Comparison of ENCODE assay signal across 18 cellular contexts in the genomic region with DNA sequence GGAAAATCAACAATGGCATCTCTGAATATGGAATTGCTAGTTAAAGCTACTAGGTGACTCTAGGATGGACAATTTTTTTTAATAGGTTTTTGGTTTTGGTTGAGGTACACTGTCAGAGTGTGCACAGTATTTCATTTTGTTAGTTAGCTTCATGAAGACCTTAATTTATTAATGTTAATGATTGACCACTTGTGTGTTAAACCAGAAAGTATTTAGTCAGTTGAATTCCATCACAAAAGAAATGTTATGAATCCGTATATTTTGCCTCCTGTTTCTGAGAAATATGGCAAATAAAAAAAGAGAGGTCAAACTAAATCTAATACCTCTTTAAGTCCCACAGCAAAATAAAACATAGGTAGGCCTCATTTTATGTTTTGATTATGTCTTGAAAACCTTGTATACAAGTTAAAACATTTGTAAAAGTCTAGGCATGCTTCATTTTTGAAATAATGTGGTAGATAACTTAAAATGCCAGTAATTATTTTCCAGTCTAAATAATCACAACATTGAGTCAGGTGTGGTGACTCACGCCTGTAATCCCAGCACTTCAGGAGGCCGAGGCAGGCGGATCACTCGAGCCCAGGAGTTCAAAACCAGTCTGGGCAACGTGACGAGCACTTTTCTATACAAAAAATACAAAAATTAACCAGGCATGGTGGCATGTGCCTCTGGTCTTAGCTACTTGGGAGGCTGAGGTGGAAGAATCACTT. TPM values are rescaled to one million over a fixed set of nuclear protein-coding genes. Genes with fewer than 3 reads are reported as not detected.
DNase-seq lines count a peak whose midpoint lies in the region; ATAC-seq and TF ChIP-seq lines count a peak whose summit lies in the region.
"Had no signal": no experiment of that assay in that cellular context is flagged by ENCODE, and none has a peak within 500 bp of the region (broad histone marks: within the 10 kb centered on the region; RNA-seq: fewer than 3 reads in every experiment).

No MANE protein-coding gene starts in this region.

- H3K9me3 ChIP-seq in sigmoid colon (no peaks in the 10 kb centered on the region), Caco-2 (no peaks in the 10 kb centered on the region), neuronal stem cell (replicated peaks in 1 of 2; ENCODE audit: control insufficient read depth in 2 of 2, insufficient read depth in 1 of 2, low read depth in 1 of 2, low read length in 2 of 2) (no peaks in the 10 kb centered on the region), Karpas-422 (ENCODE audit: low read length) (no peaks in the 10 kb centered on the region)
- H3K9me3 ChIP-seq: BE2C, thyroid gland had no signal

- no peak overlapping the region for H2BK120ac ChIP-seq in neuronal stem cell (ENCODE audit: low read depth, low read length)

- H3K18ac ChIP-seq in neuronal stem cell (ENCODE audit: low read length), result no peak overlapping the region

- H3K4me2 ChIP-seq in neuronal stem cell (ENCODE audit: insufficient read depth, low read length, poor library complexity, severe bottlenecking), result no peak overlapping the region
- H3K4me2 ChIP-seq in Karpas-422 (ENCODE audit: low read depth, low read length, poor library complexity, severe bottlenecking), result no peak overlapping the region

- no peak overlapping the region for H4K91ac ChIP-seq in neuronal stem cell (ENCODE audit: low read depth, low read length, poor library complexity)

- CTCF ChIA-PET in Caco-2 (lab: Charles Lee), result no interaction called here

- H3K14ac ChIP-seq in neuronal stem cell (ENCODE audit: low read length), result no peak overlapping the region

- no peak for ATAC-seq in GM21619 (IDR thresholded peaks at IDR 0.05; ENCODE audit: unreplicated experiment)
- ATAC-seq: T-cell had no signal

- WGBS in sigmoid colon, 2 donors, result 86 to 87% methylated on average over 7 of the region's 7 CpGs
- WGBS in neuronal stem cell (ENCODE audit: extremely low coverage in 2 of 2, insufficient read length in 2 of 2, insufficient replicate concordance in 1 of 2), 2 donors, result no CpG with 5 or more reads among the region's 7 CpGs

- H2BK12ac ChIP-seq in neuronal stem cell (ENCODE audit: low read length), result no peak overlapping the region

- TF ChIP-seq EP300 in sigmoid colon (IDR thresholded peaks at IDR 0.05), result no peak

- no TSS peak for BruUV-seq in Caco-2 (replicated peaks; lab: Mats Ljungman, UMichigan)

- H2BK15ac ChIP-seq in neuronal stem cell (ENCODE audit: low read length), result no peak overlapping the region

- H3K9me2 ChIP-seq in Karpas-422 (replicated peaks; ENCODE audit: insufficient read depth, low read length), result no peaks in the 10 kb centered on the region

- H3K36me3 ChIP-seq in sigmoid colon, result no peaks in the 10 kb centered on the region
- no peaks in the 10 kb centered on the region for H3K36me3 ChIP-seq in Caco-2 (ENCODE audit: control insufficient read depth, insufficient read depth, low read length)
- no peaks in the 10 kb centered on the region for H3K36me3 ChIP-seq in neuronal stem cell (replicated peaks in 1 of 2; ENCODE audit: control insufficient read depth in 2 of 2, insufficient read depth in 2 of 2, low read length in 2 of 2)
- H3K36me3 ChIP-seq in Karpas-422 (ENCODE audit: insufficient read depth, low read length), result no peaks in the 10 kb centered on the region
- H3K36me3 ChIP-seq: BE2C, thyroid gland had no signal

- no peak overlapping the region for H2AK5ac ChIP-seq in neuronal stem cell (ENCODE audit: low read depth, low read length)

- DNase-seq in Daoy (ENCODE audit: low read depth), result peak; percentile 84
- DNase-seq in RKO (ENCODE audit: low spot score), result peak; percentile 11
- peak; percentile 73 for DNase-seq in fibroblast of villous mesenchyme (ENCODE audit: low read depth)
- no peak for DNase-seq in sigmoid colon
- no peak for DNase-seq in Caco-2
- no peak for DNase-seq in neuronal stem cell (ENCODE audit: low spot score)
- no peak for DNase-seq in Karpas-422
- DNase-seq: activated CD4-positive, CD25-positive, alpha-beta regulatory T cell treated with anti-CD3 and anti-CD28 coated beads, Interleukin-2, amount 50 U/mL, for 72 hours; BE2C; DMS79 treated with DMSO at 0.1 percent for 48 hours; erythroblast; hypothalamus; NCI-H1105 treated with DMSO at 0.1 percent for 48 hours; NCI-H510A; T-cell; thyroid gland had no signal

- H3K23ac ChIP-seq in neuronal stem cell (ENCODE audit: low read depth, low read length, poor library complexity), result no peak overlapping the region

- H3K27ac ChIP-seq in sigmoid colon (peak overlapping the region; percentile 76 to 83 (median 80)), neuronal stem cell (replicated peaks; ENCODE audit: low read length) (no peak overlapping the region), Karpas-422 (ENCODE audit: low read length) (no peak overlapping the region)

- H4K8ac ChIP-seq in neuronal stem cell (ENCODE audit: low read depth, low read length), result no peak overlapping the region

- no peaks in the 10 kb centered on the region for H3K27me3 Mint-ChIP-seq in Caco-2 (ENCODE audit: insufficient read depth, unreplicated experiment)
- H3K27me3 Mint-ChIP-seq: activated naive CD4-positive, alpha-beta T cell treated with anti-CD3 and anti-CD28 coated beads, Interleukin-2, amount 50 U/mL, for 24 hours had no signal

- H3K4me3 Mint-ChIP-seq in Caco-2 (ENCODE audit: unreplicated experiment), result no peak overlapping the region
- H3K4me3 Mint-ChIP-seq: activated naive CD4-positive, alpha-beta T cell treated with anti-CD3 and anti-CD28 coated beads, Interleukin-2, amount 50 U/mL, for 24 hours; T-cell had no signal

- intact Hi-C loops in sigmoid colon (cut with DNase I), result loop anchor here (5.0 kb wide), 1 partner anchor 36 kb away; no protein-coding TSS in a partner anchor
- intact Hi-C loops in Caco-2 (cut with micrococcal nuclease; ENCODE audit: unreplicated experiment), result no loop called here

- H3K4me3 ChIP-seq in fibroblast of villous mesenchyme (ENCODE audit: low read depth, low read length) (no peak overlapping the region), sigmoid colon (no peak overlapping the region), Caco-2 (ENCODE audit: low read depth, low read length) (no peak overlapping the region), neuronal stem cell (ENCODE audit: low read length in 2 of 2) (no peak overlapping the region), Karpas-422 (ENCODE audit: low read length) (no peak overlapping the region)
- H3K4me3 ChIP-seq: thyroid gland had no signal

- H2BK5ac ChIP-seq in neuronal stem cell (ENCODE audit: low read length), result no peak overlapping the region

- H3K79me2 ChIP-seq in Karpas-422 (ENCODE audit: low read length), result no peaks in the 10 kb centered on the region

- H2AFZ ChIP-seq in neuronal stem cell (ENCODE audit: low read length) (no peak overlapping the region), Karpas-422 (ENCODE audit: low read length) (no peak overlapping the region)

- POLR2A ChIA-PET in Caco-2 (lab: Charles Lee), result no interaction called here

- H3K9ac ChIP-seq in neuronal stem cell (ENCODE audit: low read depth, low read length, poor library complexity) (no peak overlapping the region), Karpas-422 (ENCODE audit: low read length) (no peak overlapping the region)

- TF ChIP-seq POLR2A in sigmoid colon (IDR thresholded peaks at IDR 0.05), result no peak

- H3K27me3 ChIP-seq in sigmoid colon (no peaks in the 10 kb centered on the region), Caco-2 (replicated peaks; ENCODE audit: control insufficient read depth, insufficient read depth, low read length) (no peaks in the 10 kb centered on the region), neuronal stem cell (ENCODE audit: control insufficient read depth in 3 of 3, insufficient read depth in 3 of 3, low read depth in 1 of 3, low read length in 3 of 3) (no peaks in the 10 kb centered on the region), Karpas-422 (ENCODE audit: low read length) (no peaks in the 10 kb centered on the region)
- H3K27me3 ChIP-seq: BE2C, thyroid gland had no signal

- peaks cover 0 to 73% (median 60%) of the 10 kb centered on the region in 4 donors for H3K4me1 ChIP-seq in sigmoid colon
- no peaks in the 10 kb centered on the region for H3K4me1 ChIP-seq in Caco-2
- peaks cover 3 to 4% of the 10 kb centered on the region in 2 donors for H3K4me1 ChIP-seq in neuronal stem cell (ENCODE audit: control insufficient read depth in 2 of 2, insufficient read depth in 1 of 2, low read depth in 1 of 2, low read length in 2 of 2)
- 0 out of 2 replicates have a peak, but pooled peaks cover 2% of the 10 kb centered on the region for H3K4me1 ChIP-seq in Karpas-422 (ENCODE audit: low read length)
- H3K4me1 ChIP-seq: thyroid gland had no signal

- no peaks in the 10 kb centered on the region for H3K36me3 Mint-ChIP-seq in Caco-2 (ENCODE audit: insufficient read depth, unreplicated experiment)
- H3K36me3 Mint-ChIP-seq: activated naive CD4-positive, alpha-beta T cell treated with anti-CD3 and anti-CD28 coated beads, Interleukin-2, amount 50 U/mL, for 24 hours had no signal

- no peaks in the 10 kb centered on the region for H4K20me1 ChIP-seq in Karpas-422 (ENCODE audit: insufficient read depth, low read depth, low read length)

- no peaks in the 10 kb centered on the region for H3K9me3 Mint-ChIP-seq in Caco-2 (ENCODE audit: unreplicated experiment)
- H3K9me3 Mint-ChIP-seq: activated naive CD4-positive, alpha-beta T cell treated with anti-CD3 and anti-CD28 coated beads, Interleukin-2, amount 50 U/mL, for 24 hours had no signal

- TF ChIP-seq CTCF in fibroblast of villous mesenchyme (IDR thresholded peaks at IDR 0.05; ENCODE audit: insufficient read depth, low read depth, low read length) (no peak), sigmoid colon (IDR thresholded peaks at IDR 0.05) (no peak), Caco-2 (IDR thresholded peaks at IDR 0.05; ENCODE audit: insufficient read depth in 1 of 2, low read depth in 1 of 2, low read length in 1 of 2, severe bottlenecking in 1 of 2, unreplicated experiment in 1 of 2) (no peak)

- no peak overlapping the region for H3K27ac Mint-ChIP-seq in Caco-2 (ENCODE audit: unreplicated experiment)
- H3K27ac Mint-ChIP-seq: activated naive CD4-positive, alpha-beta T cell treated with anti-CD3 and anti-CD28 coated beads, Interleukin-2, amount 50 U/mL, for 24 hours; T-cell had no signal

- no peaks in the 10 kb centered on the region for H3K79me1 ChIP-seq in neuronal stem cell (ENCODE audit: low read depth, low read length)

- H3K4ac ChIP-seq in neuronal stem cell (ENCODE audit: low read length), result no peak overlapping the region

- H3K4me1 Mint-ChIP-seq in Caco-2 (ENCODE audit: low read depth, unreplicated experiment), result peaks cover 6% of the 10 kb centered on the region
- H3K4me1 Mint-ChIP-seq: activated naive CD4-positive, alpha-beta T cell treated with anti-CD3 and anti-CD28 coated beads, Interleukin-2, amount 50 U/mL, for 24 hours; T-cell had no signal

RNA-seq across cellular contexts. Expression of gene ITGA1, which starts 50.7 kb away (rescaled TPM):
- total RNA-seq in Daoy (2014; rRNA removed; shearing (Covaris generic)), result 7.6 and 8.6 TPM in 2 replicates
- total RNA-seq in fibroblast of villous mesenchyme (104 and 154 TPM in 2 replicates), sigmoid colon (100 to 1,000 TPM; 162 to 511 (median 209) TPM), Caco-2 (2022) (26.4 and 27.4 TPM in 2 replicates)
- polyA plus RNA-seq in sigmoid colon, result 1 to 10 TPM; 1.8 to 8.0 (median 4.4) TPM
- polyA plus RNA-seq in neuronal stem cell (2013, experiment 1 of 2), result 0.98 TPM
- polyA plus RNA-seq in neuronal stem cell (2013, experiment 2 of 2), result 0.76 TPM
- not detected in 2 replicates for total RNA-seq in Karpas-422 (2014; rRNA removed; shearing (Covaris generic); ENCODE audit: low replicate concordance)

RNA-seq across cellular contexts. Expression of gene PELO, which starts 50.7 kb away (rescaled TPM):
- 26.4 and 28.1 TPM in 2 replicates for total RNA-seq in Daoy (2014; rRNA removed; shearing (Covaris generic))
- 44.9 and 47.7 TPM in 2 replicates for total RNA-seq in fibroblast of villous mesenchyme
- total RNA-seq in sigmoid colon, result 10 to 100 TPM; 37.1 to 60.1 (median 44.7) TPM
- polyA plus RNA-seq in sigmoid colon, result 1 to 10 TPM; 3.9 to 8.3 (median 7.8) TPM
- total RNA-seq in Caco-2 (2022), result 25.9 and 26.7 TPM in 2 replicates
- 8.3 TPM for polyA plus RNA-seq in neuronal stem cell (2013, experiment 1 of 2)
- polyA plus RNA-seq in neuronal stem cell (2013, experiment 2 of 2), result 8.1 TPM
- 8.0 and 8.4 TPM in 2 replicates for total RNA-seq in Karpas-422 (2014; rRNA removed; shearing (Covaris generic); ENCODE audit: low replicate concordance)

Comparison
In these comparisons a context has a peak if more than half of its experiments do, and no peak if none do; other contexts are left out.
1. DNase-seq: peak in Daoy (single experiment), RKO (single experiment) and fibroblast of villous mesenchyme (single experiment); none in sigmoid colon (single experiment), Caco-2 (0 of 2), neuronal stem cell (single experiment) and Karpas-422 (single experiment).
2. H3K27ac ChIP-seq: peak in sigmoid colon (4 of 4); none in neuronal stem cell (single experiment) and Karpas-422 (single experiment).